Comparison of ENCODE assay signal across 15 cellular contexts in genomic region chr2:63591566-63592175, GRCh38. TPM values are rescaled to one million over a fixed set of nuclear protein-coding genes. Genes with fewer than 3 reads are reported as not detected.
A peak's percentile ranks its signal among the peaks of the same experiment; 100 is the strongest.
DNase-seq lines count a peak whose midpoint lies in the region; ATAC-seq, FAIRE-seq and TF ChIP-seq lines count a peak whose summit lies in the region.
"Had no signal": no experiment of that assay in that cellular context is flagged by ENCODE, and none has a peak within 500 bp of the region (broad histone marks: within the 10 kb centered on the region; RNA-seq: fewer than 3 reads in every experiment).

No MANE protein-coding gene starts in this region.

- H3K4me1 ChIP-seq in Loucy (ENCODE audit: insufficient read depth, low read length, poor library complexity, severe bottlenecking) = peaks cover 36% of the 10 kb centered on the region
- H3K4me1 ChIP-seq in psoas muscle = peaks cover 43% of the 10 kb centered on the region

- H3K27me3 ChIP-seq in Loucy (ENCODE audit: insufficient read depth, low read length, poor library complexity, severe bottlenecking) (no peaks in the 10 kb centered on the region), dorsolateral prefrontal cortex (no peaks in the 10 kb centered on the region), psoas muscle (ENCODE audit: insufficient read depth in 3 of 3, low read length in 2 of 3) (no peaks in the 10 kb centered on the region)
- H3K27me3 ChIP-seq: pancreas, stomach had no signal

- H3K9ac ChIP-seq in Loucy (ENCODE audit: low read depth, low read length, poor library complexity, severe bottlenecking) = no peak overlapping the region

- intact Hi-C loops in dorsolateral prefrontal cortex (cut with DNase I) = loop anchor here in 1 of 2 donors (10.0 kb wide), 1 partner anchor 253 kb away; the partner anchor contains the start of gene UGP2
- intact Hi-C loops in psoas muscle (cut with DNase I) = loop anchor here in 1 of 2 donors (10.0 kb wide), 1 partner anchor 273 kb away; no protein-coding TSS in a partner anchor

- H4K20me1 ChIP-seq in Loucy (ENCODE audit: insufficient read depth, low read length, poor library complexity, severe bottlenecking) = peaks cover 51% of the 10 kb centered on the region

- H3K9me3 ChIP-seq in Loucy (ENCODE audit: insufficient read depth, low read depth, low read length) (no peaks in the 10 kb centered on the region), psoas muscle (no peaks in the 10 kb centered on the region)
- H3K9me3 ChIP-seq: pancreas, stomach had no signal

- 45 to 52% (median 48%) methylated on average over 3 of the region's 3 CpGs for WGBS in psoas muscle, 3 donors

- no peak for TF ChIP-seq POLR2A in H54 (IDR thresholded peaks at IDR 0.05; ENCODE audit: low read depth, low read length)

- no peak overlapping the region for H2AFZ ChIP-seq in Loucy (ENCODE audit: low read length)

- H3K4me3 ChIP-seq in Loucy (ENCODE audit: low read length, poor library complexity, severe bottlenecking) (peak overlapping the region; percentile 92), dorsolateral prefrontal cortex (peak overlapping the region in 51 of 59 donors; percentile 2 to 99 (median 92)), psoas muscle (no peak overlapping the region)
- H3K4me3 ChIP-seq: pancreas, stomach had no signal

- peak; percentile 24 for DNase-seq in NOMO-1 treated with DMSO at 0.1 percent for 48 hours (lab: John Stamatoyannopoulos, UW; ENCODE audit: unreplicated experiment)
- DNase-seq in NOMO-1 treated with dmso at 0.1 percent for 144 hours (lab: John Stamatoyannopoulos, UW; ENCODE audit: unreplicated experiment) = no peak
- DNase-seq in dorsolateral prefrontal cortex = no peak
- no peak for DNase-seq in psoas muscle
- DNase-seq in NCI-H446 treated with DMSO at 0.1 percent for 48 hours (lab: John Stamatoyannopoulos, UW) = no peak
- DNase-seq in H54 (ENCODE audit: insufficient read length, low spot score) = no peak
- DNase-seq: activated naive CD4-positive, alpha-beta T cell treated with anti-CD3 and anti-CD28 coated beads for 36 hours; foreskin fibroblast; mesendoderm; stomach had no signal

- no peaks in the 10 kb centered on the region for H3K9me2 ChIP-seq in Loucy (replicated peaks; ENCODE audit: low read depth, low read length)

- H3K36me3 ChIP-seq in Loucy (ENCODE audit: insufficient read depth, low read length) (peaks cover 10% of the 10 kb centered on the region; the same call in 1 of the 2 replicates), psoas muscle (ENCODE audit: insufficient read depth in 1 of 2, low read depth in 1 of 2) (peaks cover 0 to 36% of the 10 kb centered on the region in 2 donors)
- H3K36me3 ChIP-seq: pancreas had no signal

- TF ChIP-seq CTCF in Loucy (conservative IDR thresholded peaks at IDR 0.05; ENCODE audit: low read length) (no peak), dorsolateral prefrontal cortex (IDR thresholded peaks at IDR 0.05 in 54 of 56, conservative IDR thresholded peaks at IDR 0.05 in 2 of 56; ENCODE audit: low read depth in 1 of 56, partially characterized antibody in 56 of 56) (no peak), psoas muscle (IDR thresholded peaks at IDR 0.05) (no peak)

- H3K79me2 ChIP-seq in Loucy (ENCODE audit: insufficient read depth, low read length) = peaks cover 82% of the 10 kb centered on the region

- no peaks in the 10 kb centered on the region for H3F3A ChIP-seq in Loucy (ENCODE audit: low read depth)

- FAIRE-seq in H54 (lab: Jason Lieb, UNC) = no peak
- FAIRE-seq: bronchial epithelial cell, pancreas had no signal

- ATAC-seq in psoas muscle (peak in 2 of 4 donors; percentile 30 to 39), GM19328 (IDR thresholded peaks at IDR 0.05; ENCODE audit: unreplicated experiment) (no peak)
- ATAC-seq: pancreas had no signal

- H3K4me2 ChIP-seq in Loucy (ENCODE audit: low read depth, low read length, poor library complexity, severe bottlenecking) = peak overlapping the region; percentile 87

- H3K27ac ChIP-seq in dorsolateral prefrontal cortex (peak overlapping the region in 1 of 59 donors; percentile 92), psoas muscle (peak overlapping the region; percentile 56)
- H3K27ac ChIP-seq: pancreas, VCaP had no signal

RNA-seq across cellular contexts. Expression of gene MDH1, which starts 2.9 kb away (rescaled TPM):
- total RNA-seq in dorsolateral prefrontal cortex = 100 to 1,000 TPM; 170 to 794 (median 563) TPM
- 100 to 1,000 TPM; 185 to 564 (median 310) TPM for total RNA-seq in psoas muscle
- 100 to 1,000 TPM; 256 to 457 (median 386) TPM for polyA plus RNA-seq in psoas muscle

RNA-seq across cellular contexts. Expression of gene WDPCP, which starts 3.4 kb away (rescaled TPM):
- total RNA-seq in dorsolateral prefrontal cortex (10 to 100 TPM; 22.1 to 56.7 (median 36.8) TPM), psoas muscle (10 to 100 TPM in 2 of 4 donors, 1 to 10 TPM in 2; 4.4 to 17.2 (median 11.5) TPM)
- 1 to 10 TPM; 1.7 to 4.0 (median 2.8) TPM for polyA plus RNA-seq in psoas muscle
